Comparison of ENCODE assay signal across 24 cellular contexts in the genomic region with DNA sequence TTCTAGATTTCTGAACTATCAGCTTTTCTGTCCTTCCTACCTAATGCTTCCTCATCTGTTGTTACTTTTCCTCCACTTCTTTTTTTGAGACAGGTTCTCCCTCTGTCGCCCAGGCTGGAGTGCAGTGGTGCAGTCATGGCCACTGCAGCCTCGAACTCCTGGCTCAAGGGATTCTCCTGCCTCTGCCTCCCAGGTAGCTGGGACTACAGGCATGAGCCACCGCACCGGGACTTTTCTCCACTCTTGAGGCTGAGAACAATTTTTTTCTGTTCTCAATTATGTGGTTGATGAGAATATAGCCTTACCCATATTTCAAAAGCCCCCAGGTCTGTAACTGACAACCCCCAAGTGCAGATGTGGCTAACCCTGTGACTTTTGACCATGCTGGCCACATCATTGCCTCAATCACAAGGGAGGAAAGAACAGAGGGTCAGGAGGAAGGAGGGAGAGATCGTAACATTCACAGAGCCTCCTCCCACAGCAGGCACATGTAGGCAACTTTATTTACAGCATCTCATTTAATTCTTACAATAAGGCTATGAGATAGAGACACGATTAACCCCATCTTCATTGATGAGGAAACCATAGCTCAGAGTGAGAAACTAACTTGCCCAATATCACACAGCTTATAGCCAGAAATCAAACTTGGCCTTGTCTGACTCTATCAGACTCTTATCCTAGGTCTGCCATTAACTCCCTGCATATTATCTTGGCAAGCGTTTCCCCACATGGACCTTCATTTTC. TPM values are rescaled to one million over a fixed set of nuclear protein-coding genes. Genes with fewer than 3 reads are reported as not detected.
DNase-seq lines count a peak whose midpoint lies in the region; ATAC-seq and TF ChIP-seq lines count a peak whose summit lies in the region.
"Had no signal": no experiment of that assay in that cellular context is flagged by ENCODE, and none has a peak within 500 bp of the region (broad histone marks: within the 10 kb centered on the region; RNA-seq: fewer than 3 reads in every experiment).

No MANE protein-coding gene starts in this region.

- no peaks in the 10 kb centered on the region for H3K36me3 ChIP-seq in suprapubic skin
- H3K36me3 ChIP-seq: brain microvascular endothelial cell had no signal

- no peaks in the 10 kb centered on the region for H3K9me3 Mint-ChIP-seq in activated T-cell treated with anti-CD3 and anti-CD28 coated beads, Interleukin-2, amount 50 U/mL, for 24 hours
- H3K9me3 Mint-ChIP-seq in activated T-cell treated with anti-CD3 and anti-CD28 coated beads, Interleukin-2, amount 50 U/mL, for 4 hours, result no peaks in the 10 kb centered on the region
- H3K9me3 Mint-ChIP-seq in HFFc6, result no peaks in the 10 kb centered on the region
- H3K9me3 Mint-ChIP-seq: activated CD4-positive, alpha-beta T cell treated with anti-CD3 and anti-CD28 coated beads, Interleukin-2, amount 10 ng/mL, durations not matched to agents 7 days and 5 days; naive thymus-derived CD4-positive, alpha-beta T cell; T-cell had no signal

- no peak overlapping the region for H3K27ac ChIP-seq in suprapubic skin
- H3K27ac ChIP-seq: brain microvascular endothelial cell, coronary artery had no signal

- H3K36me3 Mint-ChIP-seq in activated T-cell treated with anti-CD3 and anti-CD28 coated beads, Interleukin-2, amount 50 U/mL, for 24 hours (ENCODE audit: low read depth), result no peaks in the 10 kb centered on the region
- H3K36me3 Mint-ChIP-seq in activated T-cell treated with anti-CD3 and anti-CD28 coated beads, Interleukin-2, amount 50 U/mL, for 4 hours (ENCODE audit: insufficient read depth), result no peaks in the 10 kb centered on the region
- H3K36me3 Mint-ChIP-seq in HFFc6 (ENCODE audit: low read depth), result no peaks in the 10 kb centered on the region
- H3K36me3 Mint-ChIP-seq: CD4-positive, CD25-positive, alpha-beta regulatory T cell; T-cell had no signal

- H3K4me1 ChIP-seq in suprapubic skin, result peaks cover 10% of the 10 kb centered on the region

- ATAC-seq in activated T-cell treated with anti-CD3 and anti-CD28 coated beads, Interleukin-2, amount 50 U/mL, for 4 hours, result no peak
- ATAC-seq in GM19467 (IDR thresholded peaks at IDR 0.05; ENCODE audit: unreplicated experiment) (no peak), GM18511 (IDR thresholded peaks at IDR 0.05; ENCODE audit: unreplicated experiment) (no peak)
- ATAC-seq: left cardiac atrium; naive thymus-derived CD4-positive, alpha-beta T cell; sciatic nerve had no signal

- H3K27ac Mint-ChIP-seq in activated T-cell treated with anti-CD3 and anti-CD28 coated beads, Interleukin-2, amount 50 U/mL, for 24 hours, result peak overlapping the region; percentile 33
- no peak overlapping the region for H3K27ac Mint-ChIP-seq in HFFc6
- H3K27ac Mint-ChIP-seq: CD4-positive, CD25-positive, alpha-beta regulatory T cell; T-cell had no signal

- no peak for DNase-seq in activated T-cell treated with anti-CD3 and anti-CD28 coated beads, Interleukin-2, amount 50 U/mL, for 24 hours
- no peak for DNase-seq in activated T-cell treated with anti-CD3 and anti-CD28 coated beads, Interleukin-2, amount 50 U/mL, for 4 hours
- no peak for DNase-seq in HFFc6
- peak; percentile 24 for DNase-seq in OCI-M1 (lab: John Stamatoyannopoulos, UW)
- DNase-seq in posterior vena cava (ENCODE audit: low spot score), result peak; percentile 55
- no peak for DNase-seq in suprapubic skin (ENCODE audit: low spot score in 2 of 2)
- DNase-seq: activated CD4-positive, alpha-beta T cell treated with anti-CD3 and anti-CD28 coated beads, Interleukin-2, amount 10 ng/mL, durations not matched to agents 7 days and 5 days; brain microvascular endothelial cell; DMS 273 treated with DMSO at 0.1 percent for 48 hours; left cardiac atrium; mesendoderm; NCI-H1105; NCI-H510A; SHP77; T-cell had no signal

- peaks cover 87% of the 10 kb centered on the region for H3K27me3 Mint-ChIP-seq in activated T-cell treated with anti-CD3 and anti-CD28 coated beads, Interleukin-2, amount 50 U/mL, for 24 hours
- H3K27me3 Mint-ChIP-seq in activated T-cell treated with anti-CD3 and anti-CD28 coated beads, Interleukin-2, amount 50 U/mL, for 4 hours (ENCODE audit: low read depth), result peaks cover 47% of the 10 kb centered on the region
- peaks cover 60% of the 10 kb centered on the region for H3K27me3 Mint-ChIP-seq in HFFc6 (ENCODE audit: insufficient read depth)

- peaks cover 3% of the 10 kb centered on the region for H3K27me3 ChIP-seq in suprapubic skin

- no peak for TF ChIP-seq POLR2A in suprapubic skin (IDR thresholded peaks at IDR 0.05)

- no peak overlapping the region for H3K4me3 Mint-ChIP-seq in activated T-cell treated with anti-CD3 and anti-CD28 coated beads, Interleukin-2, amount 50 U/mL, for 24 hours
- H3K4me3 Mint-ChIP-seq in activated T-cell treated with anti-CD3 and anti-CD28 coated beads, Interleukin-2, amount 50 U/mL, for 4 hours, result no peak overlapping the region
- H3K4me3 Mint-ChIP-seq in HFFc6, result peak overlapping the region; percentile 8; the same call in 1 of the 2 replicates
- H3K4me3 Mint-ChIP-seq: activated CD4-positive, alpha-beta T cell treated with anti-CD3 and anti-CD28 coated beads, Interleukin-2, amount 10 ng/mL, durations not matched to agents 7 days and 5 days; CD4-positive, CD25-positive, alpha-beta regulatory T cell; T-cell had no signal

- no peaks in the 10 kb centered on the region for H3K9me3 ChIP-seq in suprapubic skin

- intact Hi-C loops in posterior vena cava (cut with DNase I), result no loop called here

- no peak for TF ChIP-seq CTCF in HFFc6 (IDR thresholded peaks at IDR 0.05)
- TF ChIP-seq CTCF in suprapubic skin (IDR thresholded peaks at IDR 0.05), result no peak

- TF ChIP-seq EP300 in suprapubic skin (IDR thresholded peaks at IDR 0.05), result no peak

- H3K4me1 Mint-ChIP-seq in activated T-cell treated with anti-CD3 and anti-CD28 coated beads, Interleukin-2, amount 50 U/mL, for 24 hours (ENCODE audit: low read depth), result peaks cover 37% of the 10 kb centered on the region
- peaks cover 17% of the 10 kb centered on the region for H3K4me1 Mint-ChIP-seq in activated T-cell treated with anti-CD3 and anti-CD28 coated beads, Interleukin-2, amount 50 U/mL, for 4 hours (ENCODE audit: low read depth)
- peaks cover 20% of the 10 kb centered on the region for H3K4me1 Mint-ChIP-seq in HFFc6 (ENCODE audit: low read depth)

- H3K4me3 ChIP-seq in suprapubic skin, result no peak overlapping the region
- H3K4me3 ChIP-seq: coronary artery had no signal

- 78% methylated on average over 7 of the region's 7 CpGs for WGBS in suprapubic skin

RNA-seq across cellular contexts. Expression of a gene that starts 9.5 kb away (rescaled TPM):
- total RNA-seq in activated T-cell treated with anti-CD3 and anti-CD28 coated beads, Interleukin-2, amount 50 U/mL, for 4 hours, result not detected
- not detected for total RNA-seq in HFFc6 (2021; fragmentation: NEBNext Ultra II Directional; extraction: Animal tissue kit (Norgen Biotek cat#: 25700))
- under 1 TPM; 0.19 to 0.33 TPM for total RNA-seq in posterior vena cava
- total RNA-seq in suprapubic skin, result 100 to 1,000 TPM in 2 of 4 donors, 10 to 100 TPM in 2; 58.2 to 219 (median 105) TPM
- total RNA-seq: activated CD4-positive, alpha-beta T cell treated with anti-CD3 and anti-CD28 coated beads, Interleukin-2, amount 10 ng/mL, durations not matched to agents 7 days and 5 days; CD4-positive, CD25-positive, alpha-beta regulatory T cell; fibroblast of lung; G401; HT1080; left cardiac atrium; sciatic nerve; T-cell had no signal

RNA-seq across cellular contexts. Expression of a gene that starts 38.6 kb away (rescaled TPM):
- 1 to 10 TPM; 5.0 to 5.8 (median 5.3) TPM for total RNA-seq in activated T-cell treated with anti-CD3 and anti-CD28 coated beads, Interleukin-2, amount 50 U/mL, for 4 hours
- total RNA-seq in HFFc6 (2021; fragmentation: NEBNext Ultra II Directional; extraction: Animal tissue kit (Norgen Biotek cat#: 25700)), result 100 to 1,000 TPM; 111 to 143 (median 123) TPM
- 10 to 100 TPM; 44.1 to 82.6 TPM for total RNA-seq in posterior vena cava
- total RNA-seq in suprapubic skin, result 10 to 100 TPM in 3 of 4 donors, 1 to 10 TPM in 1; 5.0 to 13.0 (median 10.8) TPM

Comparison
In these comparisons a context has a peak if more than half of its experiments do, and no peak if none do; other contexts are left out.
1. DNase-seq: peak in OCI-M1 (single experiment) and posterior vena cava (single experiment); none in activated T-cell treated with anti-CD3 and anti-CD28 coated beads, Interleukin-2, amount 50 U/mL, for 24 hours (single experiment), activated T-cell treated with anti-CD3 and anti-CD28 coated beads, Interleukin-2, amount 50 U/mL, for 4 hours (single experiment), HFFc6 (single experiment) and suprapubic skin (0 of 2).
2. RNA of a gene that starts 9.5 kb away (total RNA-seq): 58.2 to 219 TPM in suprapubic skin; 0.19 to 0.33 TPM in posterior vena cava, not detected in activated T-cell treated with anti-CD3 and anti-CD28 coated beads, Interleukin-2, amount 50 U/mL, for 4 hours and not detected in HFFc6; every median in the first group is over 10 times any median in the second.